In genomic region chr1:215710340-215710971, GRCh38 we compare ENCODE assay signal across 8 cellular contexts.
DNase-seq lines count a peak whose midpoint lies in the region; ATAC-seq lines count a peak whose summit lies in the region.

No MANE protein-coding gene starts in this region.

- peak; percentile 94 for ATAC-seq in GM19351 (IDR thresholded peaks at IDR 0.05; ENCODE audit: unreplicated experiment)
- ATAC-seq in HG03439 (IDR thresholded peaks at IDR 0.05; ENCODE audit: unreplicated experiment) = peak; percentile 66

- DNase-seq in DMS53 treated with DMSO at 0.1 percent for 48 hours (lab: John Stamatoyannopoulos, UW; ENCODE audit: unreplicated experiment) (peak; percentile 84), NCI-H446 treated with DMSO at 0.1 percent for 48 hours (lab: John Stamatoyannopoulos, UW) (peak; percentile 54), astrocyte of the hippocampus (ENCODE audit: low read depth, low spot score) (peak; percentile 43), medulla oblongata (ENCODE audit: extremely low spot score) (peak; percentile 38), cortex of kidney (lab: John Stamatoyannopoulos, UW) (no peak), mucosa of gallbladder (ENCODE audit: low spot score) (no peak)

Comparison
In these comparisons a context has a peak if more than half of its experiments do, and no peak if none do; other contexts are left out.
1. DNase-seq: peak in DMS53 treated with DMSO at 0.1 percent for 48 hours (single experiment), NCI-H446 treated with DMSO at 0.1 percent for 48 hours (single experiment), astrocyte of the hippocampus (single experiment) and medulla oblongata (single experiment); none in cortex of kidney (single experiment) and mucosa of gallbladder (single experiment).